8 cellular contexts compared by ENCODE assay signal in the genomic region with DNA sequence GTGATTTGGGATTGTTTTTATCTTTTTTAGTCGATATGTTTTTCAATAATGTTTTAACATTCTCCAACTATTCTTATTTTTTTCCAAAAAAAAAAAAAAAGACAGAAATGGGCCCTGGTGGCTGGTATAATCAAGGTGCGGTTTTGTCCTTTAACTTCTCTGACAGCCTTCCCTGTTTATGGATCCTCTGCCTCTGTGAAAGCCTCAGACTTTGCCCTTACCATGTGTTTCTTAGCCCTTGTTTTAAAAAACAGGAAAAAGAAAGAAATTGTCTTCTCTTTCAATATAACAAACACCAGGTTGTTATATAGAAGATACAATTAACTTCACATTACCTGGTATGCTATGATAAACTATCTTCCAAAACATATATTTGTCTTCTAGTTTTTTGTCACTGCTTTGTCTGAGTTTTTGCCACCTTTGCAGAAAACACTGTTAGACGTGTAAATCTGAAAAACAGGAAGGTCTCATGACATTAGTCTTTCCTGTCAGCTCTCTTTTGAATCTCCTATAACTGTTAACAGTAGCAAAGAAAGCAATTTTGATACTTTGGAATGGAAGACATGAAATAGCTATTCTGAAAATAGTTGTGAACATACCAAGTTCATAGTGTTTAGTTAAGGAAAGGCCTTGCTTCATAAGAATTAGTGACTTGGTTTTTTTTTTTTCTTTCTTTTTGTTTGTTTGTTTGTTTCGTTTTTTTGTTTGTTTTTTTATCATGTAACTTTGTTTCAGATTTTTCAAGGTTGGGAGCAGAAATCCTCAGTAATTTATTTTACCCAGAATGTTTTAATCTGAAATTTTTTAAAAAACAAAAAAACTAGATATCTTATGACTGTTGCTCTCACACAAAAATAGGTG. TPM values are rescaled to one million over a fixed set of nuclear protein-coding genes. Genes with fewer than 3 reads are reported as not detected.
A peak's percentile ranks its signal among the peaks of the same experiment; 100 is the strongest.
DNase-seq lines count a peak whose midpoint lies in the region; ATAC-seq and TF ChIP-seq lines count a peak whose summit lies in the region.
"Had no signal": no experiment of that assay in that cellular context is flagged by ENCODE, and none has a peak within 500 bp of the region (broad histone marks: within the 10 kb centered on the region; RNA-seq: fewer than 3 reads in every experiment).

No MANE protein-coding gene starts in this region.

- H2AK5ac ChIP-seq in IMR-90 (ENCODE audit: low read depth, low read length) = no peak overlapping the region

- H3K56ac ChIP-seq in IMR-90 (ENCODE audit: extremely low read depth, insufficient read depth, low read length) = no peak overlapping the region

- H3K4me1 ChIP-seq in IMR-90 (ENCODE audit: control insufficient read depth, insufficient read depth, low read length) (no peaks in the 10 kb centered on the region), esophagus squamous epithelium (peaks cover 24 to 72% (median 26%) of the 10 kb centered on the region in 3 donors), smooth muscle cell (ENCODE audit: low read depth) (peaks cover 14% of the 10 kb centered on the region)

- H3K4me3 Mint-ChIP-seq in T-helper 2 cell treated with Interferon-gamma antibody and Interleukin-4, amounts not matched to agents 5 μg/mL and 100 μg/mL, for 36 hours = peak overlapping the region; percentile 74

- H2BK20ac ChIP-seq in IMR-90 (ENCODE audit: low read depth, low read length) = no peak overlapping the region

- H3K23ac ChIP-seq in IMR-90 (ENCODE audit: low read depth, low read length) = no peak overlapping the region

- H3K9me3 ChIP-seq in IMR-90 (ENCODE audit: control insufficient read depth, insufficient read depth, low read length) (no peaks in the 10 kb centered on the region), esophagus squamous epithelium (no peaks in the 10 kb centered on the region), smooth muscle cell (replicated peaks; ENCODE audit: low read depth) (no peaks in the 10 kb centered on the region)

- H3K27ac Mint-ChIP-seq in T-helper 2 cell treated with Interferon-gamma antibody and Interleukin-4, amounts not matched to agents 5 μg/mL and 100 μg/mL, for 36 hours = peak overlapping the region; percentile 90

- no peaks in the 10 kb centered on the region for H3K79me1 ChIP-seq in IMR-90 (ENCODE audit: low read depth in 1 of 2, low read length in 2 of 2)

- DNase-seq in IMR-90 (no peak), esophagus squamous epithelium (lab: John Stamatoyannopoulos, UW) (no peak), smooth muscle cell (lab: John Stamatoyannopoulos, UW; ENCODE audit: unreplicated experiment) (no peak), NCI-H1105 (lab: John Stamatoyannopoulos, UW) (no peak), cerebellar nuclear complex (lab: John Stamatoyannopoulos, UW) (no peak)
- DNase-seq in T-helper 2 cell treated with Interferon-gamma antibody and Interleukin-4, amounts not matched to agents 5 μg/mL and 100 μg/mL, for 36 hours (ENCODE audit: low spot score) = no peak
- DNase-seq: NCI-H1694 had no signal

- H3K18ac ChIP-seq in IMR-90 (ENCODE audit: low read depth, low read length) = no peak overlapping the region

- H2AK9ac ChIP-seq in IMR-90 (replicated peaks; ENCODE audit: low read depth, low read length, poor library complexity) = no peak overlapping the region

- dilution Hi-C loops in IMR-90 (cut with HindIII; ENCODE audit: low sequenced_read_pairs, unreplicated experiment) = no loop called here

- no peak for TF ChIP-seq POLR2A in IMR-90 (IDR thresholded peaks at IDR 0.05; ENCODE audit: low read depth, low read length)
- TF ChIP-seq POLR2A in esophagus squamous epithelium (IDR thresholded peaks at IDR 0.05) = no peak

- H3K36me3 ChIP-seq in IMR-90 (ENCODE audit: control insufficient read depth, insufficient read depth, low read length) (no peaks in the 10 kb centered on the region), esophagus squamous epithelium (peaks cover 0 to 6% (median 0%) of the 10 kb centered on the region in 3 donors), smooth muscle cell (ENCODE audit: low read depth) (no peaks in the 10 kb centered on the region)

- no peak overlapping the region for H2BK120ac ChIP-seq in IMR-90 (ENCODE audit: low read depth, low read length)

- no TSS peak for BruUV-seq in IMR-90 (replicated peaks; lab: Mats Ljungman, UMichigan)

- H4K8ac ChIP-seq in IMR-90 (ENCODE audit: low read depth in 2 of 2, low read length in 2 of 2) = no peak overlapping the region

- H3K14ac ChIP-seq in IMR-90 (replicated peaks; ENCODE audit: low read depth, low read length) = no peak overlapping the region

- intact Hi-C loops in IMR-90 (cut with micrococcal nuclease) = no loop called here
- intact Hi-C loops in esophagus squamous epithelium (cut with DNase I) = no loop called here

- POLR2A ChIA-PET in IMR-90 (lab: Charles Lee; ENCODE audit: unreplicated experiment) = no interaction called here

- H3K9me3 Mint-ChIP-seq in T-helper 2 cell treated with Interferon-gamma antibody and Interleukin-4, amounts not matched to agents 5 μg/mL and 100 μg/mL, for 36 hours = no peaks in the 10 kb centered on the region

- H2AFZ ChIP-seq in IMR-90 (replicated peaks; ENCODE audit: low read length, poor library complexity) (no peak overlapping the region), smooth muscle cell (ENCODE audit: low read depth) (no peak overlapping the region)

- H3K79me2 ChIP-seq in smooth muscle cell (ENCODE audit: low read depth) = no peaks in the 10 kb centered on the region

- H4K5ac ChIP-seq in IMR-90 (ENCODE audit: low read depth, low read length) = no peak overlapping the region

- TF ChIP-seq CTCF in IMR-90 (conservative IDR thresholded peaks at IDR 0.05; ENCODE audit: low read depth, low read length) = no peak
- TF ChIP-seq CTCF in esophagus squamous epithelium (IDR thresholded peaks at IDR 0.05) = no peak
- TF ChIP-seq CTCF in smooth muscle cell (IDR thresholded peaks at IDR 0.05; ENCODE audit: borderline replicate concordance, insufficient read depth, poor library complexity, severe bottlenecking) = no peak

- H3K27me3 Mint-ChIP-seq in T-helper 2 cell treated with Interferon-gamma antibody and Interleukin-4, amounts not matched to agents 5 μg/mL and 100 μg/mL, for 36 hours (ENCODE audit: low read depth) = no peaks in the 10 kb centered on the region

- H2BK5ac ChIP-seq in IMR-90 (ENCODE audit: low read depth, low read length, poor library complexity, severe bottlenecking) = no peak overlapping the region

- H4K20me1 ChIP-seq in IMR-90 (ENCODE audit: insufficient read depth, low read length) (no peaks in the 10 kb centered on the region), smooth muscle cell (ENCODE audit: low read depth) (no peaks in the 10 kb centered on the region)

- H3K27me3 ChIP-seq in IMR-90 (ENCODE audit: control insufficient read depth, insufficient read depth, low read length) (peaks cover 8% of the 10 kb centered on the region; the same call in 1 of the 2 replicates), esophagus squamous epithelium (no peaks in the 10 kb centered on the region), smooth muscle cell (ENCODE audit: low read depth) (no peaks in the 10 kb centered on the region)

- H3F3A ChIP-seq in smooth muscle cell (ENCODE audit: low read depth) = no peaks in the 10 kb centered on the region

- no peak overlapping the region for H2BK15ac ChIP-seq in IMR-90 (ENCODE audit: low read depth, low read length)

- peaks cover 72% of the 10 kb centered on the region for H3K4me1 Mint-ChIP-seq in T-helper 2 cell treated with Interferon-gamma antibody and Interleukin-4, amounts not matched to agents 5 μg/mL and 100 μg/mL, for 36 hours (ENCODE audit: low read depth)

- H3K4me3 ChIP-seq in IMR-90 (ENCODE audit: insufficient read depth, low read depth, low read length) = no peak overlapping the region
- no peak overlapping the region for H3K4me3 ChIP-seq in esophagus squamous epithelium
- no peak overlapping the region for H3K4me3 ChIP-seq in smooth muscle cell

- in situ Hi-C loops in IMR-90 (cut with MboI; ENCODE audit: low sequenced_read_pairs) = no loop called here

- no peak overlapping the region for H3K9ac ChIP-seq in IMR-90 (ENCODE audit: low read depth, low read length)
- no peak overlapping the region for H3K9ac ChIP-seq in smooth muscle cell (ENCODE audit: low read depth)

- H3K9me1 ChIP-seq in IMR-90 (ENCODE audit: insufficient read depth, low read length) = no peaks in the 10 kb centered on the region

- no peak overlapping the region for H4K91ac ChIP-seq in IMR-90 (ENCODE audit: insufficient read depth, low read depth, low read length)

- no peak overlapping the region for H3K27ac ChIP-seq in IMR-90 (ENCODE audit: insufficient read depth, low read length)
- peak overlapping the region; percentile 32 to 93 (median 88) for H3K27ac ChIP-seq in esophagus squamous epithelium
- H3K27ac ChIP-seq in smooth muscle cell (ENCODE audit: low read depth) = no peak overlapping the region

- no CpG with 5 or more reads among the region's 4 CpGs for WGBS in IMR-90 (ENCODE audit: extremely low coverage in 2 of 2, insufficient read length in 1 of 2), 2 experiments
- 60 to 68% methylated on average over 4 of the region's 4 CpGs for WGBS in esophagus squamous epithelium, 2 donors
- WGBS in smooth muscle cell (ENCODE audit: low lambda C conversion rate) = 80% methylated on average over 4 of the region's 4 CpGs

- peaks cover 15% of the 10 kb centered on the region for H3K36me3 Mint-ChIP-seq in T-helper 2 cell treated with Interferon-gamma antibody and Interleukin-4, amounts not matched to agents 5 μg/mL and 100 μg/mL, for 36 hours (ENCODE audit: low read depth)

- CTCF ChIA-PET in IMR-90 (lab: Yijun Ruan, JAX) = interaction anchor here (0.6 kb wide), 2 partner anchors 9 to 1060 kb away, joined by 3 read pairs; no protein-coding TSS in a partner anchor

- no peak for TF ChIP-seq RAD21 in IMR-90 (IDR thresholded peaks at IDR 0.05; ENCODE audit: low read length)

- H3K4me2 ChIP-seq in IMR-90 (ENCODE audit: low read depth, low read length) = no peak overlapping the region
- H3K4me2 ChIP-seq in smooth muscle cell = peak overlapping the region; percentile 7

- ATAC-seq in IMR-90 (ENCODE audit: low read depth) = no peak
- no peak for ATAC-seq in GM18858 (IDR thresholded peaks at IDR 0.05; ENCODE audit: unreplicated experiment)

- no peak overlapping the region for H3K4ac ChIP-seq in IMR-90 (ENCODE audit: low read depth, low read length)

TF ChIP-seq in IMR-90, 13 proteins besides CTCF, POLR2A, EP300 and RAD21 (continues in another document):
- no peak for TF ChIP-seq SMC3 (IDR thresholded peaks at IDR 0.05; ENCODE audit: low read depth, low read length)

RNA-seq across cellular contexts. Expression of gene CACYBP, which starts 31.7 kb away (rescaled TPM):
- total RNA-seq in IMR-90 (2012; rRNA removed) = 61.8 and 159 TPM in 2 replicates
- 53.1 and 62.8 TPM in 2 replicates for polyA plus RNA-seq in IMR-90 (2012; rRNA removed)
- 31.4 and 56.6 TPM in 2 replicates for polyA plus RNA-seq in IMR-90 (2012; cell fraction: cytosol; rRNA removed)
- 7.1 and 14.7 TPM in 2 replicates for polyA plus RNA-seq in IMR-90 (2012; cell fraction: nucleus; rRNA removed; ENCODE audit: low replicate concordance)
- 10 to 100 TPM; 66.9 to 92.5 (median 82.1) TPM for total RNA-seq in esophagus squamous epithelium
- total RNA-seq in smooth muscle cell = 46.8 and 548 TPM in 2 replicates
- 51.1 and 54.6 TPM in 2 replicates for polyA plus RNA-seq in smooth muscle cell

RNA-seq across cellular contexts. Expression of gene MRPS14, which starts 55.1 kb away (rescaled TPM):
- total RNA-seq in IMR-90 (2012; rRNA removed) = 22.0 and 24.4 TPM in 2 replicates
- polyA plus RNA-seq in IMR-90 (2012; rRNA removed) = 21.2 and 23.1 TPM in 2 replicates
- polyA plus RNA-seq in IMR-90 (2012; cell fraction: cytosol; rRNA removed) = 7.8 and 17.5 TPM in 2 replicates
- 4.2 and 19.6 TPM in 2 replicates for polyA plus RNA-seq in IMR-90 (2012; cell fraction: nucleus; rRNA removed; ENCODE audit: low replicate concordance)
- total RNA-seq in esophagus squamous epithelium = 10 to 100 TPM in 3 of 4 donors, 1 to 10 TPM in 1; 8.6 to 18.1 (median 15.4) TPM
- total RNA-seq in smooth muscle cell = 20.6 and 29.1 TPM in 2 replicates
- 57.2 and 58.0 TPM in 2 replicates for polyA plus RNA-seq in smooth muscle cell

Comparison
In these comparisons a context has a peak if more than half of its experiments do, and no peak if none do; other contexts are left out.
1. H3K27ac ChIP-seq: peak in esophagus squamous epithelium (4 of 4); none in IMR-90 (single experiment) and smooth muscle cell (single experiment).